17 cellular contexts compared by ENCODE assay signal in genomic region chr16:4684030-4684715, GRCh38. TPM values are rescaled to one million over a fixed set of nuclear protein-coding genes. Genes with fewer than 3 reads are reported as not detected.
"Had no signal": no experiment of that assay in that cellular context is flagged by ENCODE, and none has a peak within 500 bp of the region (broad histone marks: within the 10 kb centered on the region; RNA-seq: fewer than 3 reads in every experiment).

No MANE protein-coding gene starts in this region.

- H3K27me3 ChIP-seq: body of pancreas, cardiac muscle cell, hepatocyte, thyroid gland had no signal

- H3K27ac ChIP-seq: body of pancreas, cardiac muscle cell, epithelial cell of prostate, hepatocyte, thyroid gland, VCaP had no signal

- H3K9me3 ChIP-seq: body of pancreas, thyroid gland had no signal

- ATAC-seq: activated CD4-positive, CD25-positive, alpha-beta regulatory T cell treated with anti-CD3 and anti-CD28 coated beads, Interleukin-2, amount 50 U/mL, for 24 hours; activated CD8-positive, alpha-beta memory T cell treated with anti-CD3 and anti-CD28 coated beads, Interleukin-2, amount 10 ng/mL, durations not matched to agents 7 days and 5 days; activated CD8-positive, alpha-beta T cell treated with anti-CD3 and anti-CD28 coated beads for 36 hours; body of pancreas had no signal

- DNase-seq: activated CD4-positive, alpha-beta T cell treated with anti-CD3 and anti-CD28 coated beads, Interleukin-2, amount 10 ng/mL, durations not matched to agents 24 days and 14 days; activated CD8-positive, alpha-beta memory T cell treated with anti-CD3 and anti-CD28 coated beads, Interleukin-2, amount 10 ng/mL, durations not matched to agents 7 days and 5 days; activated CD8-positive, alpha-beta T cell treated with anti-CD3 and anti-CD28 coated beads for 36 hours; activated gamma-delta T cell treated with Interleukin-2 at 50 U/mL for 16 hours; activated T-cell treated with anti-CD3 and anti-CD28 coated beads for 4 hours; foreskin fibroblast; glutamatergic neuron; immature natural killer cell; nephron progenitor cell; occipital lobe; thyroid gland had no signal

- H3K4me1 ChIP-seq: body of pancreas had no signal

- H3K4me3 ChIP-seq: body of pancreas, cardiac muscle cell, hepatocyte, thyroid gland had no signal

RNA-seq across cellular contexts. Expression of gene DNAAF8, which starts 50.2 kb away (rescaled TPM):
- total RNA-seq: activated CD4-positive, alpha-beta T cell treated with anti-CD3 and anti-CD28 coated beads, Interleukin-2, amount 10 ng/mL, durations not matched to agents 24 days and 14 days had no signal
